ENCODE assay signal across 28 cellular contexts in the genomic region with DNA sequence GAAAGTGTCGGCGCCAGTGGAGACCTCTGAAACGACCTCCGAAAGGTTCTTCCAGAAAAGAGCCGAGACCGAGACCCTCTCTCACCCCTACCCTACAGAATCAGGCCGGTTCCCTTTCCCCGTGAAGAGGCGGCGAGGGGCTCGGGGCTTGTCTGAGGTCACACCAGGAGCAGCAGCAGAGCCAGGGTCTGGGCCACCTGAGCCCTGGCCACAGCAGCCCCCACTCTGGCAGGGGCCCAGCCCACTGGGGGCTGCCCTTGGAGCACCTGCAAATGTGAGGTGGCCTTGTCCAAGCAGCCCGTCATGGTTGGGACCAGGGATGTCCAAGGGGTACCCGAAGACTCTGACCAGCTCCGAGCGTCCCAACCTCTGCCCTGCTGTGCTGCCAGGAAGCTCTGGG. TPM values are rescaled to one million over a fixed set of nuclear protein-coding genes. Genes with fewer than 3 reads are reported as not detected.
"Had no signal": no experiment of that assay in that cellular context is flagged by ENCODE, and none has a peak within 500 bp of the region (broad histone marks: within the 10 kb centered on the region; RNA-seq: fewer than 3 reads in every experiment).

No MANE protein-coding gene starts in this region.

- H3K4me2 ChIP-seq: SK-N-SH had no signal

- H3K9ac ChIP-seq: SK-N-SH had no signal

- H3K36me3 ChIP-seq: SJCRH30 had no signal

- H3K4me3 ChIP-seq: MG63, SJCRH30 had no signal

- H3K4me3 Mint-ChIP-seq: activated CD4-positive, alpha-beta memory T cell treated with anti-CD3 and anti-CD28 coated beads, Interleukin-2, amount 10 ng/mL, durations not matched to agents 7 days and 5 days; activated CD4-positive, alpha-beta T cell treated with anti-CD3 and anti-CD28 coated beads for 36 hours; activated naive CD4-positive, alpha-beta T cell treated with anti-CD3 and anti-CD28 coated beads, Interleukin-2, amount 10 ng/mL, durations not matched to agents 7 days and 5 days; activated naive CD8-positive, alpha-beta T cell treated with anti-CD3 and anti-CD28 coated beads for 36 hours; activated T-helper 17 cell treated with anti-CD3 and anti-CD28 coated beads, Interleukin-2, amount 50 U/mL, for 72 hours had no signal

- H3K36me3 Mint-ChIP-seq: activated naive CD4-positive, alpha-beta T cell treated with anti-CD3 and anti-CD28 coated beads, Interleukin-2, amount 10 ng/mL, durations not matched to agents 7 days and 5 days; activated naive CD8-positive, alpha-beta T cell treated with anti-CD3 and anti-CD28 coated beads for 36 hours had no signal

- H3K27me3 ChIP-seq: MG63, SJCRH30 had no signal

- H3K9me3 Mint-ChIP-seq: activated CD4-positive, alpha-beta memory T cell treated with anti-CD3 and anti-CD28 coated beads, Interleukin-2, amount 10 ng/mL, durations not matched to agents 7 days and 5 days; activated naive CD4-positive, alpha-beta T cell treated with anti-CD3 and anti-CD28 coated beads, Interleukin-2, amount 10 ng/mL, durations not matched to agents 7 days and 5 days; activated naive CD8-positive, alpha-beta T cell treated with anti-CD3 and anti-CD28 coated beads for 36 hours; activated T-helper 17 cell treated with anti-CD3 and anti-CD28 coated beads, Interleukin-2, amount 50 U/mL, for 72 hours had no signal

- DNase-seq: activated CD4-positive, alpha-beta memory T cell treated with anti-CD3 and anti-CD28 coated beads, Interleukin-2, amount 10 ng/mL, durations not matched to agents 7 days and 5 days; activated CD4-positive, alpha-beta T cell treated with anti-CD3 and anti-CD28 coated beads for 36 hours; activated CD4-positive, alpha-beta T cell treated with anti-CD3 and anti-CD28 coated beads, Interleukin-2, amount 50 U/mL, for 1 hour; activated gamma-delta T cell; activated naive CD4-positive, alpha-beta T cell treated with anti-CD3 and anti-CD28 coated beads, Interleukin-2, amount 10 ng/mL, durations not matched to agents 7 days and 5 days; activated naive CD8-positive, alpha-beta T cell treated with anti-CD3 and anti-CD28 coated beads for 36 hours; activated T-cell treated with anti-CD3 and anti-CD28 coated beads for 4 hours; activated T-cell treated with anti-CD3 and anti-CD28 coated beads, Interleukin-2, amount 50 U/mL, for 48 hours; cerebellar nuclear complex; MG63; NCI-H1105; NCI-H1436; NCI-H1694 treated with DMSO at 0.1 percent for 48 hours; NCI-H2029 treated with DMSO at 0.1 percent for 48 hours; NCI-H345; NCI-H510A treated with DMSO at 0.1 percent for 48 hours; NCI-H69; NK-92 treated with Interleukin-12 subunit alpha and Interleukin-12 subunit beta, amount 100 ng/mL, for 24 hours; OCI-M1; Right ventricle myocardium superior; RPMI8226; SJCRH30; SK-N-SH; T-helper 1 cell; WERI-Rb-1 had no signal

- H3K4me1 ChIP-seq: SJCRH30 had no signal

- H3K27ac ChIP-seq: SJCRH30, WERI-Rb-1 had no signal

- H3K9me3 ChIP-seq: MG63, SJCRH30, SK-N-SH had no signal

- H3K9me2 ChIP-seq: SK-N-SH had no signal

- H3K27me3 Mint-ChIP-seq: activated CD4-positive, alpha-beta memory T cell treated with anti-CD3 and anti-CD28 coated beads, Interleukin-2, amount 10 ng/mL, durations not matched to agents 7 days and 5 days; activated CD4-positive, alpha-beta T cell treated with anti-CD3 and anti-CD28 coated beads for 36 hours; activated naive CD4-positive, alpha-beta T cell treated with anti-CD3 and anti-CD28 coated beads, Interleukin-2, amount 10 ng/mL, durations not matched to agents 7 days and 5 days; activated naive CD8-positive, alpha-beta T cell treated with anti-CD3 and anti-CD28 coated beads for 36 hours; activated T-helper 17 cell treated with anti-CD3 and anti-CD28 coated beads, Interleukin-2, amount 50 U/mL, for 72 hours had no signal

- ATAC-seq: activated CD4-positive, alpha-beta T cell treated with anti-CD3 and anti-CD28 coated beads for 36 hours; activated T-helper 17 cell treated with anti-CD3 and anti-CD28 coated beads, Interleukin-2, amount 50 U/mL, for 72 hours; Panc1 had no signal

- H3K4me1 Mint-ChIP-seq: activated CD4-positive, alpha-beta memory T cell treated with anti-CD3 and anti-CD28 coated beads, Interleukin-2, amount 10 ng/mL, durations not matched to agents 7 days and 5 days; activated CD4-positive, alpha-beta T cell treated with anti-CD3 and anti-CD28 coated beads for 36 hours; activated naive CD4-positive, alpha-beta T cell treated with anti-CD3 and anti-CD28 coated beads, Interleukin-2, amount 10 ng/mL, durations not matched to agents 7 days and 5 days; activated naive CD8-positive, alpha-beta T cell treated with anti-CD3 and anti-CD28 coated beads for 36 hours; activated T-helper 17 cell treated with anti-CD3 and anti-CD28 coated beads, Interleukin-2, amount 50 U/mL, for 72 hours had no signal

- H3K27ac Mint-ChIP-seq: activated CD4-positive, alpha-beta memory T cell treated with anti-CD3 and anti-CD28 coated beads, Interleukin-2, amount 10 ng/mL, durations not matched to agents 7 days and 5 days; activated CD4-positive, alpha-beta T cell treated with anti-CD3 and anti-CD28 coated beads for 36 hours; activated naive CD4-positive, alpha-beta T cell treated with anti-CD3 and anti-CD28 coated beads, Interleukin-2, amount 10 ng/mL, durations not matched to agents 7 days and 5 days; activated naive CD8-positive, alpha-beta T cell treated with anti-CD3 and anti-CD28 coated beads for 36 hours; activated T-helper 17 cell treated with anti-CD3 and anti-CD28 coated beads, Interleukin-2, amount 50 U/mL, for 72 hours had no signal

RNA-seq across cellular contexts. Expression of a gene that starts 34.3 kb away (rescaled TPM):
- total RNA-seq: activated CD8-positive, alpha-beta memory T cell treated with anti-CD3 and anti-CD28 coated beads for 36 hours; activated T-helper 17 cell treated with anti-CD3 and anti-CD28 coated beads, Interleukin-2, amount 50 U/mL, for 72 hours had no signal
